ENCODE assay signal across 8 cellular contexts in the genomic region with DNA sequence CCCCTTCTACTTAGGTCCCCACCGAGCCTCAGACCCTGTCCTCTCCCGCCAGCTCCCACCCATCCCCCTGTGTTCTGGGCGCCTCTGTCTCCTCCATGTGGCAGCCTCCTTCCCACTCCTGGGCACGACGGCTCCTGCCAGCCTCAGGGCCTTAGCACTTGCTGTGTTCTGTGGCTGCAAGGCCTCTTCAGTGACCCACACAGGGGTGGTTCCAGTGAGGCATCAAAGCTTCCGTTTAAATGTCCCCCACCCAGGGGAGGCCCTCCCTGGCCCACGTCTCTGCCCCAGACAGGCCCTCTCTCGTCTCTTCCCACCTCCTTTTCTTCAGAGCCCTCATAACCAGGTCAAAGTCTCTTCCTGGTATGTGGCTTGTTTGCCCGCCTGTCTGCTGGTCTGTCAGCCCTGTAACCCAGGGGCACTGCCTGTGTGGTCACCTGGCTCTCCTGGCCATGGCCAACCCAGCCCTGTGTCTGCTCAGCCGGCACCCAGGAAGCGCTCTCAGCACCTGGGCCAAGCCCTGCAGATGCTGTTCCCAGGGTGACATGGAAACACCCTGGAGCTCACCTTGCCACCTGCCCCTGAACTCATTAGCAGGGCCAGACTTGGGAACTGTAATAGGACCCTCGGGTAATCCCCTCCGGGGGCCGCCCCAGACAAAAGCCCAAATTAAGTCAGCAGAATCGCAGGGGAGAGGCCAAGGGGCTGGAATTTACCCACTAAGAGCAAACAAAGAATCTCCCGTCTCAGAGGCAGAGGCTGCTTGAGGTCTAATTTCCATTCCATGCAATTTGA. TPM values are rescaled to one million over a fixed set of nuclear protein-coding genes. Genes with fewer than 3 reads are reported as not detected.
DNase-seq lines count a peak whose midpoint lies in the region; ATAC-seq, FAIRE-seq and TF ChIP-seq lines count a peak whose summit lies in the region.
"Had no signal": no experiment of that assay in that cellular context is flagged by ENCODE, and none has a peak within 500 bp of the region (broad histone marks: within the 10 kb centered on the region; RNA-seq: fewer than 3 reads in every experiment).

No MANE protein-coding gene starts in this region.

- no peak overlapping the region for H2AFZ ChIP-seq in astrocyte (ENCODE audit: low read depth, low read length)

- ATAC-seq in mucosa of descending colon (peak; percentile 53), HG03039 (IDR thresholded peaks at IDR 0.05; ENCODE audit: unreplicated experiment) (no peak)

- peaks cover 5% of the 10 kb centered on the region for H3K27me3 ChIP-seq in astrocyte (ENCODE audit: insufficient read depth, low read length)
- no peaks in the 10 kb centered on the region for H3K27me3 ChIP-seq in CD8-positive, alpha-beta memory T cell (ENCODE audit: insufficient read depth, low read length, poor library complexity, severe bottlenecking)

- no peaks in the 10 kb centered on the region for H3K79me2 ChIP-seq in astrocyte (ENCODE audit: insufficient read depth, low read length)

- intact Hi-C loops in mucosa of descending colon (cut with DNase I, micrococcal nuclease): no loop called here

- H3K4me3 ChIP-seq in astrocyte (ENCODE audit: insufficient read depth, low read depth, low read length): no peak overlapping the region
- H3K4me3 ChIP-seq in mucosa of descending colon: no peak overlapping the region
- H3K4me3 ChIP-seq in CD8-positive, alpha-beta memory T cell (ENCODE audit: low read length): no peak overlapping the region

- H3K36me3 ChIP-seq in astrocyte (ENCODE audit: insufficient read depth, low read length) (no peaks in the 10 kb centered on the region), mucosa of descending colon (ENCODE audit: low read depth) (no peaks in the 10 kb centered on the region)
- no peaks in the 10 kb centered on the region for H3K36me3 ChIP-seq in CD8-positive, alpha-beta memory T cell (ENCODE audit: insufficient read depth, low read length)

- CTCF ChIA-PET in CD8-positive, alpha-beta memory T cell (lab: Charles Lee): interaction anchor here (0.7 to 0.9 kb wide), 2 partner anchors 13 to 53 kb away, joined by 3 read pairs; no protein-coding TSS in a partner anchor

- no peak overlapping the region for H3K9ac ChIP-seq in astrocyte (ENCODE audit: low read length)

- in situ Hi-C loops in GM13977 (cut with MboI; ENCODE audit: low pct_unique_long_range_greater_than_20kb, low sequenced_read_pairs, unreplicated experiment): no loop called here

- no peak overlapping the region for H3K4me2 ChIP-seq in astrocyte (ENCODE audit: low read length)

- POLR2A ChIA-PET in CD8-positive, alpha-beta memory T cell (lab: Charles Lee): no interaction called here

- peak; percentile 55 for DNase-seq in GM13977 (ENCODE audit: low spot score)
- peak; percentile 9 for DNase-seq in NCI-H128 (lab: John Stamatoyannopoulos, UW; ENCODE audit: unreplicated experiment)
- DNase-seq in astrocyte (ENCODE audit: low read depth): peak; percentile 3
- peak in 1 of 3 donors; percentile 49 for DNase-seq in mucosa of descending colon
- no peak for DNase-seq in activated CD4-positive, alpha-beta T cell treated with anti-CD3 and anti-CD28 coated beads, Interleukin-2, amount 50 U/mL, for 4 hours
- no peak for DNase-seq in CD8-positive, alpha-beta memory T cell

- peaks cover 36% of the 10 kb centered on the region for H3K27me3 Mint-ChIP-seq in astrocyte (ENCODE audit: low read depth, unreplicated experiment)
- H3K27me3 Mint-ChIP-seq in CD8-positive, alpha-beta memory T cell: peaks cover 9 to 23% of the 10 kb centered on the region in 2 donors

- no peak overlapping the region for H3K27ac Mint-ChIP-seq in astrocyte (ENCODE audit: unreplicated experiment)
- no peak overlapping the region for H3K27ac Mint-ChIP-seq in CD8-positive, alpha-beta memory T cell
- H3K27ac Mint-ChIP-seq: naive thymus-derived CD4-positive, alpha-beta T cell had no signal

- H3K36me3 Mint-ChIP-seq in astrocyte (ENCODE audit: low read depth, unreplicated experiment): no peaks in the 10 kb centered on the region
- no peaks in the 10 kb centered on the region for H3K36me3 Mint-ChIP-seq in CD8-positive, alpha-beta memory T cell
- H3K36me3 Mint-ChIP-seq: naive thymus-derived CD4-positive, alpha-beta T cell had no signal

- TF ChIP-seq CTCF in GM13977 (IDR thresholded peaks at IDR 0.05; ENCODE audit: extremely low read depth, insufficient read depth, missing control alignments) (no peak), astrocyte (IDR thresholded peaks at IDR 0.05; ENCODE audit: insufficient read depth, low read depth, low read length) (no peak), mucosa of descending colon (IDR thresholded peaks at IDR 0.05) (no peak)

- no peaks in the 10 kb centered on the region for H3K4me1 Mint-ChIP-seq in astrocyte (ENCODE audit: low read depth, unreplicated experiment)
- H3K4me1 Mint-ChIP-seq in CD8-positive, alpha-beta memory T cell: no peaks in the 10 kb centered on the region
- H3K4me1 Mint-ChIP-seq: naive thymus-derived CD4-positive, alpha-beta T cell had no signal

- FAIRE-seq in astrocyte (lab: Jason Lieb, UNC): no peak

- H3K9me3 Mint-ChIP-seq in astrocyte (ENCODE audit: unreplicated experiment): no peaks in the 10 kb centered on the region
- no peaks in the 10 kb centered on the region for H3K9me3 Mint-ChIP-seq in CD8-positive, alpha-beta memory T cell

- no peaks in the 10 kb centered on the region for H4K20me1 ChIP-seq in astrocyte (ENCODE audit: insufficient read depth, low read length)

- no peaks in the 10 kb centered on the region for H3K9me3 ChIP-seq in astrocyte (ENCODE audit: insufficient read depth, low read depth, low read length)
- H3K9me3 ChIP-seq in mucosa of descending colon: no peaks in the 10 kb centered on the region
- no peaks in the 10 kb centered on the region for H3K9me3 ChIP-seq in CD8-positive, alpha-beta memory T cell (ENCODE audit: low read length)

- H3K27ac ChIP-seq in astrocyte (ENCODE audit: low read depth, low read length): no peak overlapping the region
- no peak overlapping the region for H3K27ac ChIP-seq in CD8-positive, alpha-beta memory T cell (ENCODE audit: low read depth, low read length)

- no peak overlapping the region for H3K4me3 Mint-ChIP-seq in astrocyte (ENCODE audit: unreplicated experiment)
- H3K4me3 Mint-ChIP-seq in CD8-positive, alpha-beta memory T cell: no peak overlapping the region
- H3K4me3 Mint-ChIP-seq: naive thymus-derived CD4-positive, alpha-beta T cell had no signal

- H3K4me1 ChIP-seq in astrocyte (ENCODE audit: insufficient read depth, low read length) (no peaks in the 10 kb centered on the region), mucosa of descending colon (ENCODE audit: low read depth) (no peaks in the 10 kb centered on the region)
- no peaks in the 10 kb centered on the region for H3K4me1 ChIP-seq in CD8-positive, alpha-beta memory T cell (ENCODE audit: insufficient read depth, low read length)

RNA-seq across cellular contexts. Expression of gene LHX3, which starts 33.7 kb away (rescaled TPM):
- total RNA-seq in astrocyte (not detected in 2 replicates), mucosa of descending colon (not detected)
- not detected for total RNA-seq in CD8-positive, alpha-beta memory T cell
- not detected for polyA plus RNA-seq in CD8-positive, alpha-beta memory T cell
- polyA plus RNA-seq: naive thymus-derived CD4-positive, alpha-beta T cell had no signal

RNA-seq across cellular contexts. Expression of gene TMEM250, which starts 52.5 kb away (rescaled TPM):
- 29.8 and 30.3 TPM in 2 replicates for total RNA-seq in astrocyte
- 10 to 100 TPM; 47.4 to 54.1 (median 52.0) TPM for total RNA-seq in mucosa of descending colon
- 10 to 100 TPM; 46.4 to 50.2 TPM for total RNA-seq in CD8-positive, alpha-beta memory T cell
- 74.9 TPM for polyA plus RNA-seq in CD8-positive, alpha-beta memory T cell

Comparison
In these comparisons a context has a peak if more than half of its experiments do, and no peak if none do; other contexts are left out.
1. DNase-seq: peak in GM13977 (single experiment), NCI-H128 (single experiment) and astrocyte (single experiment); none in activated CD4-positive, alpha-beta T cell treated with anti-CD3 and anti-CD28 coated beads, Interleukin-2, amount 50 U/mL, for 4 hours (0 of 2) and CD8-positive, alpha-beta memory T cell (0 of 5).